18 cellular contexts compared by ENCODE assay signal in the genomic region with DNA sequence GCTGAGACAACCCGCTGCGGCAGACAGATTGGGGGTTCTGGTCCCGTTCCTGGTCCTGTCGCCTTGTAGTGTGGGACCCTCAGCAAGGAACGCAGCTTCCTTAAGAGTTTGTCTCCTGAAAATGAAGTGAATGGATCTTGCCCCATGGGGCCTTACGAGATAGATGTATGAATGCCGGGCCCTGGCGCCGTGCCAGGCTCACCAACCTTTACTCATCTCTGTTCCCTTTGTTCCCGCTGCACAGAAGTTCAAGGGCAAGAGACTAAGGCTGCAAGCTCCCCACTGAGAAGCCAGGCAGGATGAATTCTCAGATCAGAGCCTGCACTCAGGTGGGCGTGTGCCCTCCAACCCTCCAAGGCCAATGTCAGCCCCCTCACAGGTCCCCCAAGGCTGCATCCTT.
DNase-seq lines count a peak whose midpoint lies in the region; ATAC-seq lines count a peak whose summit lies in the region.
"Had no signal": no experiment of that assay in that cellular context is flagged by ENCODE, and none has a peak within 500 bp of the region (broad histone marks: within the 10 kb centered on the region; RNA-seq: fewer than 3 reads in every experiment).

No MANE protein-coding gene starts in this region.

- H3K27me3 Mint-ChIP-seq in immature natural killer cell (ENCODE audit: low read depth in 3 of 3) = peaks cover 14 to 31% (median 16%) of the 10 kb centered on the region in 3 donors
- H3K27me3 Mint-ChIP-seq in effector memory CD8-positive, alpha-beta T cell = peaks cover 34 to 37% of the 10 kb centered on the region in 2 donors

- no peaks in the 10 kb centered on the region for H3K36me3 Mint-ChIP-seq in immature natural killer cell
- H3K36me3 Mint-ChIP-seq in effector memory CD8-positive, alpha-beta T cell (ENCODE audit: insufficient read depth) = peaks cover 6% of the 10 kb centered on the region
- H3K36me3 Mint-ChIP-seq: activated naive CD8-positive, alpha-beta T cell treated with anti-CD3 and anti-CD28 coated beads for 36 hours had no signal

- peak overlapping the region in 2 of 6 donors; percentile 10 to 30 for H3K27ac Mint-ChIP-seq in immature natural killer cell
- no peak overlapping the region for H3K27ac Mint-ChIP-seq in effector memory CD8-positive, alpha-beta T cell
- H3K27ac Mint-ChIP-seq: activated naive CD8-positive, alpha-beta T cell treated with anti-CD3 and anti-CD28 coated beads for 36 hours; activated T-cell treated with anti-CD3 and anti-CD28 coated beads, Interleukin-2, amount 50 U/mL, for 24 hours; GM23338 had no signal

- peak overlapping the region in 4 of 5 donors; percentile 28 to 63 (median 31) for H3K4me3 Mint-ChIP-seq in immature natural killer cell
- peak overlapping the region in 1 of 2 donors; percentile 81 for H3K4me3 Mint-ChIP-seq in effector memory CD8-positive, alpha-beta T cell
- H3K4me3 Mint-ChIP-seq: activated naive CD8-positive, alpha-beta T cell treated with anti-CD3 and anti-CD28 coated beads for 36 hours; activated T-cell treated with anti-CD3 and anti-CD28 coated beads, Interleukin-2, amount 50 U/mL, for 24 hours; GM23338 had no signal

- H3K9me3 Mint-ChIP-seq in immature natural killer cell = no peaks in the 10 kb centered on the region
- no peaks in the 10 kb centered on the region for H3K9me3 Mint-ChIP-seq in effector memory CD8-positive, alpha-beta T cell
- H3K9me3 Mint-ChIP-seq: activated naive CD8-positive, alpha-beta T cell treated with anti-CD3 and anti-CD28 coated beads for 36 hours; activated T-cell treated with anti-CD3 and anti-CD28 coated beads, Interleukin-2, amount 50 U/mL, for 24 hours; GM23338 had no signal

- peaks cover 35 to 43% of the 10 kb centered on the region in 2 donors for H3K4me1 Mint-ChIP-seq in immature natural killer cell
- H3K4me1 Mint-ChIP-seq in effector memory CD8-positive, alpha-beta T cell (ENCODE audit: low read depth in 2 of 2) = peaks cover 31 to 33% of the 10 kb centered on the region in 2 donors

- no peak for ATAC-seq in effector memory CD8-positive, alpha-beta T cell (replicated peaks)
- ATAC-seq in HG03175 (IDR thresholded peaks at IDR 0.05; ENCODE audit: unreplicated experiment) = no peak
- ATAC-seq: gastroesophageal sphincter had no signal

- DNase-seq in NCI-H2107 treated with DMSO at 0.1 percent for 48 hours (lab: John Stamatoyannopoulos, UW; ENCODE audit: unreplicated experiment) (peak; percentile 26), NCI-H2107 (lab: John Stamatoyannopoulos, UW) (no peak), HT1080 (ENCODE audit: low read depth) (peak; percentile 18), NCI-H510A (lab: John Stamatoyannopoulos, UW) (peak; percentile 48), immature natural killer cell (no peak), SIG-M5 (lab: John Stamatoyannopoulos, UW) (no peak)
- no peak for DNase-seq in effector memory CD8-positive, alpha-beta T cell
- DNase-seq: activated naive CD8-positive, alpha-beta T cell treated with anti-CD3 and anti-CD28 coated beads for 36 hours; activated T-cell treated with anti-CD3 and anti-CD28 coated beads, Interleukin-2, amount 50 U/mL, for 24 hours; NCI-H2081 treated with DMSO at 0.1 percent for 48 hours; occipital lobe; PC-9; sigmoid colon; stimulated activated CD4-positive, alpha-beta T cell treated with anti-CD3 and anti-CD28 coated beads, Interleukin-4, amount 100 ng/mL, for 24 hours; upper lobe of left lung had no signal

Comparison
In these comparisons a context has a peak if more than half of its experiments do, and no peak if none do; other contexts are left out.
1. DNase-seq: peak in NCI-H2107 treated with DMSO at 0.1 percent for 48 hours (single experiment), HT1080 (single experiment) and NCI-H510A (single experiment); none in NCI-H2107 (single experiment), immature natural killer cell (0 of 3), SIG-M5 (single experiment) and effector memory CD8-positive, alpha-beta T cell (0 of 3).